In genomic region chr19:49593233-49594113, GRCh38 we compare ENCODE assay signal across 8 cellular contexts. TPM values are rescaled to one million over a fixed set of nuclear protein-coding genes. Genes with fewer than 3 reads are reported as not detected.
DNase-seq lines count a peak whose midpoint lies in the region; ATAC-seq and TF ChIP-seq lines count a peak whose summit lies in the region.

No MANE protein-coding gene starts in this region.

- DNase-seq in BE2C (peak; percentile 97), SIG-M5 treated with dmso at 0.1 percent for 504 hours (lab: John Stamatoyannopoulos, UW; ENCODE audit: unreplicated experiment) (peak; percentile 90), foreskin keratinocyte (peak; percentile 69 to 84), neural progenitor cell (ENCODE audit: low spot score) (peak; percentile 97)
- peak; percentile 92 for DNase-seq in Jurkat, Clone E6-1 (ENCODE audit: low read depth, low spot score)
- peak; percentile 75 to 86 (median 83) for DNase-seq in activated naive CD4-positive, alpha-beta T cell (lab: John Stamatoyannopoulos, UW)
- peak; percentile 91 to 94 for DNase-seq in stimulated activated naive CD8-positive, alpha-beta T cell treated with anti-CD3 and anti-CD28 coated beads, Interleukin-15, amount 100 ng/mL, for 72 hours

- H3F3A ChIP-seq in neural progenitor cell (ENCODE audit: low read depth), result peaks cover 43% of the 10 kb centered on the region

- peak overlapping the region; percentile 2 for H3K27ac Mint-ChIP-seq in neural progenitor cell
- peak overlapping the region; percentile 87 to 91 for H3K27ac Mint-ChIP-seq in stimulated activated naive CD8-positive, alpha-beta T cell treated with anti-CD3 and anti-CD28 coated beads, Interleukin-15, amount 100 ng/mL, for 72 hours

- ATAC-seq in GM19395 (IDR thresholded peaks at IDR 0.05; ENCODE audit: unreplicated experiment) (peak; percentile 38), foreskin keratinocyte (peak; percentile 51)
- peak; percentile 64 for ATAC-seq in stimulated activated naive CD8-positive, alpha-beta T cell treated with anti-CD3 and anti-CD28 coated beads, Interleukin-15, amount 100 ng/mL, for 72 hours

- peaks cover 56% of the 10 kb centered on the region for H4K20me1 ChIP-seq in neural progenitor cell (ENCODE audit: low read depth)

- H3K9me3 Mint-ChIP-seq in neural progenitor cell, result no peaks in the 10 kb centered on the region
- no peaks in the 10 kb centered on the region for H3K9me3 Mint-ChIP-seq in stimulated activated naive CD8-positive, alpha-beta T cell treated with anti-CD3 and anti-CD28 coated beads, Interleukin-15, amount 100 ng/mL, for 72 hours

- H3K36me3 Mint-ChIP-seq in neural progenitor cell, result peaks cover 8% of the 10 kb centered on the region

- H3K4me1 Mint-ChIP-seq in neural progenitor cell, result peaks cover 19% of the 10 kb centered on the region
- peaks cover 44% of the 10 kb centered on the region for H3K4me1 Mint-ChIP-seq in stimulated activated naive CD8-positive, alpha-beta T cell treated with anti-CD3 and anti-CD28 coated beads, Interleukin-15, amount 100 ng/mL, for 72 hours

- H3K4me3 Mint-ChIP-seq in neural progenitor cell, result peak overlapping the region; percentile 90
- peak overlapping the region; percentile 87 to 96 for H3K4me3 Mint-ChIP-seq in stimulated activated naive CD8-positive, alpha-beta T cell treated with anti-CD3 and anti-CD28 coated beads, Interleukin-15, amount 100 ng/mL, for 72 hours

- H3K9me3 ChIP-seq in BE2C (no peaks in the 10 kb centered on the region), neural progenitor cell (ENCODE audit: low read depth) (no peaks in the 10 kb centered on the region)

- H3K4me1 ChIP-seq in BE2C (no peaks in the 10 kb centered on the region), foreskin keratinocyte (peaks cover 6% of the 10 kb centered on the region), neural progenitor cell (peaks cover 6% of the 10 kb centered on the region)

- no peak for TF ChIP-seq CTCF in BE2C (IDR thresholded peaks at IDR 0.05; ENCODE audit: low read depth, low read length)
- TF ChIP-seq CTCF in foreskin keratinocyte (conservative IDR thresholded peaks at IDR 0.05), result no peak
- TF ChIP-seq CTCF in neural progenitor cell (IDR thresholded peaks at IDR 0.05), result no peak

- H3K27me3 ChIP-seq in BE2C (no peaks in the 10 kb centered on the region), foreskin keratinocyte (no peaks in the 10 kb centered on the region), neural progenitor cell (no peaks in the 10 kb centered on the region)

- no peak overlapping the region for H2AFZ ChIP-seq in neural progenitor cell (replicated peaks)

- H3K79me2 ChIP-seq in neural progenitor cell (ENCODE audit: low read depth), result peaks cover 68% of the 10 kb centered on the region

- H3K9ac ChIP-seq in neural progenitor cell, result no peak overlapping the region

- H3K36me3 ChIP-seq in BE2C (peaks cover 41% of the 10 kb centered on the region), neural progenitor cell (no peaks in the 10 kb centered on the region)

- H3K4me3 ChIP-seq in BE2C (ENCODE audit: low read depth, low read length) (peak overlapping the region; percentile 92), neural progenitor cell (peak overlapping the region; percentile 87)
- peak overlapping the region; percentile 93 for H3K4me3 ChIP-seq in Jurkat, Clone E6-1 (ENCODE audit: low read length)

- peak overlapping the region; percentile 98 for H3K4me2 ChIP-seq in neural progenitor cell

- H3K27me3 Mint-ChIP-seq in neural progenitor cell (ENCODE audit: insufficient read depth, low read depth), result peaks cover 2% of the 10 kb centered on the region
- H3K27me3 Mint-ChIP-seq in stimulated activated naive CD8-positive, alpha-beta T cell treated with anti-CD3 and anti-CD28 coated beads, Interleukin-15, amount 100 ng/mL, for 72 hours, result no peaks in the 10 kb centered on the region

- peak overlapping the region; percentile 55 for H3K27ac ChIP-seq in foreskin keratinocyte
- H3K27ac ChIP-seq in neural progenitor cell, result no peak overlapping the region

RNA-seq across cellular contexts. Expression of gene PRR12, which starts 2.5 kb away (rescaled TPM):
- 34.3 TPM for polyA plus RNA-seq in BE2C (2012; ENCODE audit: insufficient read depth, insufficient read length, low read depth)
- 14.4 TPM for polyA plus RNA-seq in Jurkat, Clone E6-1 (2012; ENCODE audit: insufficient read depth, insufficient read length)
- total RNA-seq in foreskin keratinocyte (5.7 TPM in 2 replicates), neural progenitor cell (ENCODE audit: low replicate concordance) (3.2 and 9.0 TPM in 2 replicates)
- polyA plus RNA-seq in foreskin keratinocyte, result 5.9 and 6.5 TPM in 2 replicates

RNA-seq across cellular contexts. Expression of gene PRRG2, which starts 12.4 kb away (rescaled TPM):
- polyA plus RNA-seq in BE2C (2012; ENCODE audit: insufficient read depth, insufficient read length, low read depth), result not detected
- polyA plus RNA-seq in Jurkat, Clone E6-1 (2012; ENCODE audit: insufficient read depth, insufficient read length), result 0.66 TPM
- total RNA-seq in foreskin keratinocyte, result 5.9 and 6.6 TPM in 2 replicates
- polyA plus RNA-seq in foreskin keratinocyte, result 9.3 and 9.5 TPM in 2 replicates
- 0.09 and 0.68 TPM in 2 replicates for total RNA-seq in neural progenitor cell (ENCODE audit: low replicate concordance)

RNA-seq across cellular contexts. Expression of gene NOSIP, which starts 13.1 kb away (rescaled TPM):
- polyA plus RNA-seq in BE2C (2012; ENCODE audit: insufficient read depth, insufficient read length, low read depth), result 164 TPM
- 137 TPM for polyA plus RNA-seq in Jurkat, Clone E6-1 (2012; ENCODE audit: insufficient read depth, insufficient read length)
- total RNA-seq in foreskin keratinocyte, result 66.3 and 69.4 TPM in 2 replicates
- 83.5 and 92.3 TPM in 2 replicates for polyA plus RNA-seq in foreskin keratinocyte
- total RNA-seq in neural progenitor cell (ENCODE audit: low replicate concordance), result 26.2 and 68.3 TPM in 2 replicates

RNA-seq across cellular contexts. Expression of gene RRAS, which starts 46.5 kb away (rescaled TPM):
- polyA plus RNA-seq in BE2C (2012; ENCODE audit: insufficient read depth, insufficient read length, low read depth), result 1.3 TPM
- 16.7 TPM for polyA plus RNA-seq in Jurkat, Clone E6-1 (2012; ENCODE audit: insufficient read depth, insufficient read length)
- total RNA-seq in foreskin keratinocyte, result 94.5 and 113 TPM in 2 replicates
- 193 and 266 TPM in 2 replicates for polyA plus RNA-seq in foreskin keratinocyte
- total RNA-seq in neural progenitor cell (ENCODE audit: low replicate concordance), result 9.6 and 15.2 TPM in 2 replicates

RNA-seq across cellular contexts. Expression of gene SCAF1, which starts 48.5 kb away (rescaled TPM):
- 86.5 TPM for polyA plus RNA-seq in BE2C (2012; ENCODE audit: insufficient read depth, insufficient read length, low read depth)
- 34.5 TPM for polyA plus RNA-seq in Jurkat, Clone E6-1 (2012; ENCODE audit: insufficient read depth, insufficient read length)
- total RNA-seq in foreskin keratinocyte (27.0 and 29.0 TPM in 2 replicates), neural progenitor cell (ENCODE audit: low replicate concordance) (8.7 and 27.5 TPM in 2 replicates)
- polyA plus RNA-seq in foreskin keratinocyte, result 36.4 and 36.5 TPM in 2 replicates
